Comparison of ENCODE assay signal across 8 cellular contexts in genomic region chr14:68792022-68792829, GRCh38.
DNase-seq lines count a peak whose midpoint lies in the region; ATAC-seq and TF ChIP-seq lines count a peak whose summit lies in the region.

No MANE protein-coding gene starts in this region.

- H3K36me3 ChIP-seq in mucosa of rectum (ENCODE audit: control insufficient read depth in 2 of 2, insufficient read depth in 2 of 2, low read length in 2 of 2), result peaks cover 26 to 27% of the 10 kb centered on the region in 2 donors

- peaks cover 24 to 25% of the 10 kb centered on the region in 2 donors for H3K4me1 ChIP-seq in mucosa of rectum (ENCODE audit: control insufficient read depth in 2 of 2, insufficient read depth in 2 of 2, low read length in 2 of 2)

- DNase-seq in GM10248 (ENCODE audit: extremely low spot score), result peak; percentile 23
- DNase-seq in OCI-M1 (lab: John Stamatoyannopoulos, UW), result peak; percentile 33
- DNase-seq in coronary artery (ENCODE audit: low spot score), result peak; percentile 83
- no peak for DNase-seq in dedifferentiated amniotic fluid mesenchymal stem cell (ENCODE audit: extremely low spot score)
- DNase-seq in DMS114 treated with DMSO at 0.1 percent for 48 hours (lab: John Stamatoyannopoulos, UW; ENCODE audit: unreplicated experiment), result no peak
- no peak for DNase-seq in GOT3 (lab: John Stamatoyannopoulos, UW)

- CTCF ChIA-PET in GM10248 (lab: Yijun Ruan, JAX), result interaction anchor here (1.3 to 6.6 kb wide), 4 partner anchors 8 to 124 kb away, joined by 3 to 84 read pairs (median 4); no protein-coding TSS in a partner anchor

- TF ChIP-seq CTCF in GM10248 (IDR thresholded peaks at IDR 0.05; ENCODE audit: control extremely low read depth, extremely low read depth, low read depth, missing control alignments) (no peak), coronary artery (IDR thresholded peaks at IDR 0.05) (no peak)

- POLR2A ChIA-PET in GM10248 (lab: Yijun Ruan, JAX), result interaction anchor here (0.6 to 2.5 kb wide), 10 partner anchors 9 to 539 kb away, joined by 3 to 16 read pairs (median 8); no protein-coding TSS in a partner anchor

- no peak for ATAC-seq in GM18498 (IDR thresholded peaks at IDR 0.05; ENCODE audit: unreplicated experiment)

- H3K27ac ChIP-seq in coronary artery (peak overlapping the region; percentile 99 to 100), mucosa of rectum (ENCODE audit: low read depth in 2 of 2, low read length in 2 of 2) (peak overlapping the region; percentile 100)

- H3K4me3 ChIP-seq in coronary artery, result peak overlapping the region; percentile 91
- peak overlapping the region; percentile 91 to 100 for H3K4me3 ChIP-seq in mucosa of rectum (ENCODE audit: low read length in 2 of 2)

- H3K9me3 ChIP-seq in mucosa of rectum (ENCODE audit: control insufficient read depth in 2 of 2, low read length in 2 of 2), result no peaks in the 10 kb centered on the region

- peak overlapping the region; percentile 92 to 99 for H3K9ac ChIP-seq in mucosa of rectum (ENCODE audit: low read depth in 1 of 2, low read length in 2 of 2)

- H3K27me3 ChIP-seq in mucosa of rectum (ENCODE audit: control insufficient read depth in 2 of 2, insufficient read depth in 2 of 2, low read length in 2 of 2), result no peaks in the 10 kb centered on the region

Comparison
In these comparisons a context has a peak if more than half of its experiments do, and no peak if none do; other contexts are left out.
1. DNase-seq: peak in GM10248 (single experiment), OCI-M1 (single experiment) and coronary artery (single experiment); none in dedifferentiated amniotic fluid mesenchymal stem cell (single experiment), DMS114 treated with DMSO at 0.1 percent for 48 hours (single experiment) and GOT3 (single experiment).